8 cellular contexts compared by ENCODE assay signal in genomic region chr2:101805146-101806088, GRCh38.
DNase-seq lines count a peak whose midpoint lies in the region; ATAC-seq lines count a peak whose summit lies in the region.

No MANE protein-coding gene starts in this region.

- DNase-seq in activated CD4-positive, alpha-beta T cell treated with anti-CD3 and anti-CD28 coated beads, Interleukin-2, amount 10 ng/mL, durations not matched to agents 7 days and 5 days: no peak
- no peak for DNase-seq in activated CD4-positive, alpha-beta T cell treated with anti-CD3 and anti-CD28 coated beads, Interleukin-2, amount 50 U/mL, for 4 hours
- DNase-seq in hepatic stellate cell (ENCODE audit: low spot score): peak; percentile 34
- no peak for DNase-seq in stimulated activated naive CD8-positive, alpha-beta T cell treated with anti-CD3 and anti-CD28 coated beads, Interleukin-15, amount 100 ng/mL, for 72 hours
- no peak for DNase-seq in NCI-H2107 treated with DMSO at 0.1 percent for 48 hours (lab: John Stamatoyannopoulos, UW; ENCODE audit: unreplicated experiment)
- DNase-seq in NCI-H774 (lab: John Stamatoyannopoulos, UW): no peak

- no peak for ATAC-seq in stimulated activated naive CD8-positive, alpha-beta T cell treated with anti-CD3 and anti-CD28 coated beads, Interleukin-15, amount 100 ng/mL, for 72 hours
- ATAC-seq in HG02840 (IDR thresholded peaks at IDR 0.05; ENCODE audit: low FRiP score, unreplicated experiment): no peak

- no peaks in the 10 kb centered on the region for H3K27me3 Mint-ChIP-seq in activated CD4-positive, alpha-beta T cell treated with anti-CD3 and anti-CD28 coated beads, Interleukin-2, amount 10 ng/mL, durations not matched to agents 7 days and 5 days
- H3K27me3 Mint-ChIP-seq in activated naive CD8-positive, alpha-beta T cell: no peaks in the 10 kb centered on the region
- no peaks in the 10 kb centered on the region for H3K27me3 Mint-ChIP-seq in stimulated activated naive CD8-positive, alpha-beta T cell treated with anti-CD3 and anti-CD28 coated beads, Interleukin-15, amount 100 ng/mL, for 72 hours

- peak overlapping the region; percentile 48 for H3K27ac Mint-ChIP-seq in activated CD4-positive, alpha-beta T cell treated with anti-CD3 and anti-CD28 coated beads, Interleukin-2, amount 10 ng/mL, durations not matched to agents 7 days and 5 days
- H3K27ac Mint-ChIP-seq in activated naive CD8-positive, alpha-beta T cell: peak overlapping the region; percentile 80
- peak overlapping the region; percentile 64 to 85 for H3K27ac Mint-ChIP-seq in stimulated activated naive CD8-positive, alpha-beta T cell treated with anti-CD3 and anti-CD28 coated beads, Interleukin-15, amount 100 ng/mL, for 72 hours

- H3K9me3 Mint-ChIP-seq in activated CD4-positive, alpha-beta T cell treated with anti-CD3 and anti-CD28 coated beads, Interleukin-2, amount 10 ng/mL, durations not matched to agents 7 days and 5 days: peaks cover 4% of the 10 kb centered on the region
- H3K9me3 Mint-ChIP-seq in activated naive CD8-positive, alpha-beta T cell (ENCODE audit: low read depth): no peaks in the 10 kb centered on the region
- peaks cover 0 to 5% of the 10 kb centered on the region in 2 donors for H3K9me3 Mint-ChIP-seq in stimulated activated naive CD8-positive, alpha-beta T cell treated with anti-CD3 and anti-CD28 coated beads, Interleukin-15, amount 100 ng/mL, for 72 hours

- peaks cover 37% of the 10 kb centered on the region for H3K4me1 Mint-ChIP-seq in activated CD4-positive, alpha-beta T cell treated with anti-CD3 and anti-CD28 coated beads, Interleukin-2, amount 10 ng/mL, durations not matched to agents 7 days and 5 days
- peaks cover 80% of the 10 kb centered on the region for H3K4me1 Mint-ChIP-seq in activated naive CD8-positive, alpha-beta T cell (ENCODE audit: low read depth)
- H3K4me1 Mint-ChIP-seq in stimulated activated naive CD8-positive, alpha-beta T cell treated with anti-CD3 and anti-CD28 coated beads, Interleukin-15, amount 100 ng/mL, for 72 hours: peaks cover 75% of the 10 kb centered on the region

- H3K36me3 Mint-ChIP-seq in activated CD4-positive, alpha-beta T cell treated with anti-CD3 and anti-CD28 coated beads, Interleukin-2, amount 10 ng/mL, durations not matched to agents 7 days and 5 days (ENCODE audit: low read depth): peaks cover 27% of the 10 kb centered on the region
- H3K36me3 Mint-ChIP-seq in activated naive CD8-positive, alpha-beta T cell: peaks cover 3% of the 10 kb centered on the region

- POLR2A ChIA-PET in activated CD4-positive, alpha-beta T cell treated with anti-CD3 and anti-CD28 coated beads, Interleukin-2, amount 10 ng/mL, durations not matched to agents 7 days and 5 days (lab: Charles Lee): interaction anchor here (0.7 kb wide), 1 partner anchor 12 kb away, joined by 3 read pairs; no protein-coding TSS in a partner anchor

- no peak overlapping the region for H3K4me3 Mint-ChIP-seq in activated CD4-positive, alpha-beta T cell treated with anti-CD3 and anti-CD28 coated beads, Interleukin-2, amount 10 ng/mL, durations not matched to agents 7 days and 5 days
- peak overlapping the region; percentile 40 for H3K4me3 Mint-ChIP-seq in activated naive CD8-positive, alpha-beta T cell
- H3K4me3 Mint-ChIP-seq in stimulated activated naive CD8-positive, alpha-beta T cell treated with anti-CD3 and anti-CD28 coated beads, Interleukin-15, amount 100 ng/mL, for 72 hours: peak overlapping the region; percentile 16 to 20

- CTCF ChIA-PET in activated CD4-positive, alpha-beta T cell treated with anti-CD3 and anti-CD28 coated beads, Interleukin-2, amount 10 ng/mL, durations not matched to agents 7 days and 5 days (lab: Charles Lee): no interaction called here
